8 cellular contexts compared by ENCODE assay signal in genomic region chr2:223779877-223780276, GRCh38. TPM values are rescaled to one million over a fixed set of nuclear protein-coding genes. Genes with fewer than 3 reads are reported as not detected.
DNase-seq lines count a peak whose midpoint lies in the region; ATAC-seq and TF ChIP-seq lines count a peak whose summit lies in the region.

No MANE protein-coding gene starts in this region.

- H3K9me3 Mint-ChIP-seq in IgD-negative memory B cell, result no peaks in the 10 kb centered on the region
- H3K9me3 Mint-ChIP-seq in endothelial cell (ENCODE audit: unreplicated experiment), result no peaks in the 10 kb centered on the region

- H3K27ac Mint-ChIP-seq in IgD-negative memory B cell (peak overlapping the region in 2 of 3 donors; percentile 76 to 81), endothelial cell (ENCODE audit: unreplicated experiment) (no peak overlapping the region)

- no peak for ATAC-seq in HG03520 (IDR thresholded peaks at IDR 0.05; ENCODE audit: unreplicated experiment)

- peak overlapping the region in 1 of 4 donors; percentile 12 for H3K4me3 Mint-ChIP-seq in IgD-negative memory B cell
- no peak overlapping the region for H3K4me3 Mint-ChIP-seq in endothelial cell (ENCODE audit: unreplicated experiment)

- H3K4me1 Mint-ChIP-seq in IgD-negative memory B cell (peaks cover 8 to 21% (median 16%) of the 10 kb centered on the region in 3 donors), endothelial cell (ENCODE audit: unreplicated experiment) (no peaks in the 10 kb centered on the region)

- DNase-seq in D341Med (ENCODE audit: low spot score) (peak; percentile 66), GM20000 (ENCODE audit: low spot score) (peak; percentile 62), UCSD-AML1 (lab: John Stamatoyannopoulos, UW; ENCODE audit: unreplicated experiment) (peak; percentile 17), endothelial cell (ENCODE audit: low spot score) (peak; percentile 20), globus pallidus (ENCODE audit: low spot score) (no peak)
- DNase-seq in stimulated activated CD4-positive, alpha-beta T cell treated with anti-CD3 and anti-CD28 coated beads, Interleukin-15, amount 100 ng/mL, for 48 hours (ENCODE audit: low read depth in 2 of 2), result peak; percentile 24 to 36

- TF ChIP-seq CTCF in GM20000 (IDR thresholded peaks at IDR 0.05; ENCODE audit: extremely low read depth, missing control alignments) (peak; percentile 15), endothelial cell (IDR thresholded peaks at IDR 0.05; ENCODE audit: unreplicated experiment) (peak; percentile 56)

- H3K36me3 Mint-ChIP-seq in IgD-negative memory B cell, result peaks cover 10% of the 10 kb centered on the region
- H3K36me3 Mint-ChIP-seq in endothelial cell (ENCODE audit: low read depth, unreplicated experiment), result no peaks in the 10 kb centered on the region

- H3K27me3 Mint-ChIP-seq in IgD-negative memory B cell (no peaks in the 10 kb centered on the region), endothelial cell (ENCODE audit: unreplicated experiment) (peaks cover 3% of the 10 kb centered on the region)

RNA-seq across cellular contexts. Expression of gene AP1S3, which starts 57.5 kb away (rescaled TPM):
- 23.0 TPM for polyA plus RNA-seq in IgD-negative memory B cell
- total RNA-seq in endothelial cell (ENCODE audit: unreplicated experiment), result 0.80 TPM
